21 cellular contexts compared by ENCODE assay signal in genomic region chr1:4684142-4684541, GRCh38. TPM values are rescaled to one million over a fixed set of nuclear protein-coding genes. Genes with fewer than 3 reads are reported as not detected.
"Had no signal": no experiment of that assay in that cellular context is flagged by ENCODE, and none has a peak within 500 bp of the region (broad histone marks: within the 10 kb centered on the region; RNA-seq: fewer than 3 reads in every experiment).

No MANE protein-coding gene starts in this region.

- H3K27me3 ChIP-seq: ovary, testis, upper lobe of left lung had no signal

- H3K27ac ChIP-seq: ovary, testis, upper lobe of left lung had no signal

- H3K27ac Mint-ChIP-seq: activated CD8-positive, alpha-beta T cell treated with anti-CD3 and anti-CD28 coated beads, Interleukin-2, amount 10 ng/mL, durations not matched to agents 7 days and 5 days; activated naive CD8-positive, alpha-beta T cell; dendritic cell treated with granulocyte-macrophage colony-stimulating factor and Interleukin-4, amounts not matched to agents 40 ng/mL and 50 ng/mL, for 4 days; stimulated activated naive CD8-positive, alpha-beta T cell treated with anti-CD3 and anti-CD28 coated beads, Interleukin-15, Interleukin-2, amounts not matched to agents 100 ng/mL and 50 ng/mL, for 24 hours; WTC11 had no signal

- ATAC-seq: activated CD8-positive, alpha-beta T cell treated with anti-CD3 and anti-CD28 coated beads, Interleukin-2, amount 10 ng/mL, durations not matched to agents 7 days and 5 days; sciatic nerve; WTC11 had no signal

- H3K36me3 ChIP-seq: ovary, upper lobe of left lung had no signal

- H3K4me3 Mint-ChIP-seq: activated CD8-positive, alpha-beta T cell treated with anti-CD3 and anti-CD28 coated beads, Interleukin-2, amount 10 ng/mL, durations not matched to agents 7 days and 5 days; activated naive CD8-positive, alpha-beta T cell; brain; dendritic cell treated with granulocyte-macrophage colony-stimulating factor and Interleukin-4, amounts not matched to agents 40 ng/mL and 50 ng/mL, for 4 days; neural crest cell; stimulated activated naive CD8-positive, alpha-beta T cell treated with anti-CD3 and anti-CD28 coated beads, Interleukin-15, Interleukin-2, amounts not matched to agents 100 ng/mL and 50 ng/mL, for 24 hours; WTC11 had no signal

- FAIRE-seq: TTC549 had no signal

- DNase-seq: activated CD4-positive, alpha-beta T cell treated with anti-CD3 and anti-CD28 coated beads for 4 hours; activated CD8-positive, alpha-beta memory T cell treated with anti-CD3 and anti-CD28 coated beads, Interleukin-2, amount 50 U/mL, for 4 hours; activated CD8-positive, alpha-beta T cell treated with anti-CD3 and anti-CD28 coated beads, Interleukin-2, amount 10 ng/mL, durations not matched to agents 7 days and 5 days; activated gamma-delta T cell; activated T-cell treated with anti-CD3 and anti-CD28 coated beads, Interleukin-2, amount 50 U/mL, for 48 hours; amniotic stem cell; cerebellar nuclear complex; erythroblast; ovary; T-helper 2 cell; testis; upper lobe of left lung had no signal

- H3K4me3 ChIP-seq: ovary, testis, upper lobe of left lung had no signal

- H3K27me3 Mint-ChIP-seq: dendritic cell treated with granulocyte-macrophage colony-stimulating factor and Interleukin-4, amounts not matched to agents 40 ng/mL and 50 ng/mL, for 4 days; stimulated activated naive CD8-positive, alpha-beta T cell treated with anti-CD3 and anti-CD28 coated beads, Interleukin-15, Interleukin-2, amounts not matched to agents 100 ng/mL and 50 ng/mL, for 24 hours had no signal

- H3K36me3 Mint-ChIP-seq: activated naive CD8-positive, alpha-beta T cell had no signal

- H3K4me1 Mint-ChIP-seq: WTC11 had no signal

- H3K4me1 ChIP-seq: testis, upper lobe of left lung had no signal

- H3K9me3 ChIP-seq: ovary, testis had no signal

RNA-seq across cellular contexts. Expression of gene AJAP1, which starts 29.7 kb away (rescaled TPM):
- total RNA-seq: activated CD8-positive, alpha-beta T cell treated with anti-CD3 and anti-CD28 coated beads, Interleukin-2, amount 10 ng/mL, durations not matched to agents 7 days and 5 days; pulmonary artery endothelial cell had no signal
